In genomic region chr16:17223576-17223975, GRCh38 we compare ENCODE assay signal across 17 cellular contexts.
"Had no signal": no experiment of that assay in that cellular context is flagged by ENCODE, and none has a peak within 500 bp of the region (broad histone marks: within the 10 kb centered on the region; RNA-seq: fewer than 3 reads in every experiment).

No MANE protein-coding gene starts in this region.

- H3K9me3 ChIP-seq: testis, upper lobe of left lung had no signal

- H3K27me3 ChIP-seq: dorsolateral prefrontal cortex, foreskin keratinocyte, testis, upper lobe of left lung had no signal

- H3K27ac Mint-ChIP-seq: activated CD4-positive, alpha-beta T cell treated with anti-CD3 and anti-CD28 coated beads, Interleukin-2, amount 10 ng/mL, durations not matched to agents 7 days and 5 days; activated naive CD4-positive, alpha-beta T cell treated with anti-CD3 and anti-CD28 coated beads, Interleukin-2, amount 50 U/mL, for 24 hours; progenitor cell of endocrine pancreas; stimulated activated memory B cell treated with anti-CD40 and anti-IgM and Interleukin-4, amounts not matched to agents 10 μg/mL and 1 μg/mL and 100 μg/mL, for 72 hours; T-helper 1 cell treated with Interleukin-12 subunit alpha and Interleukin-12 subunit beta and Interleukin-4 antibody, amounts not matched to agents 30 μg/mL and 1 μg/mL, for 36 hours had no signal

- H3K27ac ChIP-seq: foreskin keratinocyte, testis, upper lobe of left lung had no signal

- ATAC-seq: activated CD4-positive, CD25-positive, alpha-beta regulatory T cell treated with anti-CD3 and anti-CD28 coated beads, Interleukin-2, amount 50 U/mL, for 24 hours; foreskin keratinocyte; stimulated activated memory B cell treated with anti-CD40 and anti-IgM and Interleukin-4, amounts not matched to agents 10 μg/mL and 1 μg/mL and 100 μg/mL, for 72 hours had no signal

- DNase-seq: activated CD4-positive, alpha-beta T cell treated with anti-CD3 and anti-CD28 coated beads, Interleukin-2, amount 10 ng/mL, durations not matched to agents 7 days and 5 days; activated gamma-delta T cell; foreskin keratinocyte; glutamatergic neuron; islet precursor cell; stimulated activated CD4-positive, alpha-beta T cell treated with anti-CD3 and anti-CD28 coated beads, Interleukin-4, amount 100 ng/mL, for 4 hours had no signal

- H3K4me2 ChIP-seq: smooth muscle cell had no signal

- H3K27me3 Mint-ChIP-seq: activated CD4-positive, alpha-beta T cell treated with anti-CD3 and anti-CD28 coated beads, Interleukin-2, amount 10 ng/mL, durations not matched to agents 7 days and 5 days; activated naive CD4-positive, alpha-beta T cell treated with anti-CD3 and anti-CD28 coated beads, Interleukin-2, amount 50 U/mL, for 24 hours; progenitor cell of endocrine pancreas; stimulated activated memory B cell treated with anti-CD40 and anti-IgM and Interleukin-4, amounts not matched to agents 10 μg/mL and 1 μg/mL and 100 μg/mL, for 72 hours had no signal

- H3K4me3 ChIP-seq: lung, smooth muscle cell, testis, upper lobe of left lung had no signal

- H3K4me3 Mint-ChIP-seq: activated CD4-positive, alpha-beta T cell treated with anti-CD3 and anti-CD28 coated beads, Interleukin-2, amount 10 ng/mL, durations not matched to agents 7 days and 5 days; activated naive CD4-positive, alpha-beta T cell treated with anti-CD3 and anti-CD28 coated beads, Interleukin-2, amount 50 U/mL, for 24 hours; neural crest cell; stimulated activated memory B cell treated with anti-CD40 and anti-IgM and Interleukin-4, amounts not matched to agents 10 μg/mL and 1 μg/mL and 100 μg/mL, for 72 hours; T-helper 1 cell treated with Interleukin-12 subunit alpha and Interleukin-12 subunit beta and Interleukin-4 antibody, amounts not matched to agents 30 μg/mL and 1 μg/mL, for 36 hours had no signal

- H3K9me3 Mint-ChIP-seq: activated naive CD4-positive, alpha-beta T cell treated with anti-CD3 and anti-CD28 coated beads, Interleukin-2, amount 50 U/mL, for 24 hours; stimulated activated memory B cell treated with anti-CD40 and anti-IgM and Interleukin-4, amounts not matched to agents 10 μg/mL and 1 μg/mL and 100 μg/mL, for 72 hours; T-helper 1 cell treated with Interleukin-12 subunit alpha and Interleukin-12 subunit beta and Interleukin-4 antibody, amounts not matched to agents 30 μg/mL and 1 μg/mL, for 36 hours had no signal

- H3K36me3 ChIP-seq: upper lobe of left lung had no signal
